ENCODE assay signal across 8 cellular contexts in genomic region chr2:37851828-37852584, GRCh38.
DNase-seq lines count a peak whose midpoint lies in the region; ATAC-seq and TF ChIP-seq lines count a peak whose summit lies in the region.

No MANE protein-coding gene starts in this region.

- H3K27me3 ChIP-seq in muscle layer of duodenum (ENCODE audit: low read depth, low read length), result no peaks in the 10 kb centered on the region

- ATAC-seq in GM18505 (IDR thresholded peaks at IDR 0.05; ENCODE audit: unreplicated experiment), result peak; percentile 54
- ATAC-seq in GM21447 (IDR thresholded peaks at IDR 0.05; ENCODE audit: unreplicated experiment), result peak; percentile 68
- ATAC-seq in HG03521 (IDR thresholded peaks at IDR 0.05; ENCODE audit: unreplicated experiment), result peak; percentile 68

- H3K4me3 ChIP-seq in muscle layer of duodenum (ENCODE audit: low read depth in 1 of 2, low read length in 2 of 2), result no peak overlapping the region

- H3K27ac ChIP-seq in muscle layer of duodenum (ENCODE audit: low read length), result peak overlapping the region; percentile 33

- no peak for TF ChIP-seq POLR2A in GM18505 (IDR thresholded peaks at IDR 0.05; ENCODE audit: borderline replicate concordance, extremely low read depth, insufficient read depth, insufficient read length)

- DNase-seq in putamen (ENCODE audit: low spot score), result no peak
- no peak for DNase-seq in NCI-H1105 (lab: John Stamatoyannopoulos, UW)
- no peak for DNase-seq in DMS79 (lab: John Stamatoyannopoulos, UW)
- DNase-seq in NCI-H146 (lab: John Stamatoyannopoulos, UW), result no peak

- H3K36me3 ChIP-seq in muscle layer of duodenum (ENCODE audit: control insufficient read depth in 1 of 2, insufficient read depth in 2 of 2, low read length in 2 of 2), result no peaks in the 10 kb centered on the region

- H3K4me1 ChIP-seq in muscle layer of duodenum (ENCODE audit: control insufficient read depth in 1 of 2, insufficient read depth in 2 of 2, low read length in 2 of 2), result peaks cover 10 to 30% of the 10 kb centered on the region in 2 donors

- no peaks in the 10 kb centered on the region for H3K9me3 ChIP-seq in muscle layer of duodenum (ENCODE audit: control insufficient read depth in 1 of 2, low read length in 2 of 2)
